In genomic region chrX:15310117-15310516, GRCh38 we compare ENCODE assay signal across 12 cellular contexts. TPM values are rescaled to one million over a fixed set of nuclear protein-coding genes. Genes with fewer than 3 reads are reported as not detected.
DNase-seq lines count a peak whose midpoint lies in the region; ATAC-seq and TF ChIP-seq lines count a peak whose summit lies in the region.
"Had no signal": no experiment of that assay in that cellular context is flagged by ENCODE, and none has a peak within 500 bp of the region (broad histone marks: within the 10 kb centered on the region; RNA-seq: fewer than 3 reads in every experiment).

No MANE protein-coding gene starts in this region.

- no peaks in the 10 kb centered on the region for H3K9me3 Mint-ChIP-seq in stimulated activated memory B cell treated with anti-CD40 and anti-IgM and Interleukin-4, amounts not matched to agents 10 μg/mL and 1 μg/mL and 100 μg/mL, for 72 hours

- no peaks in the 10 kb centered on the region for H3K27me3 Mint-ChIP-seq in stimulated activated memory B cell treated with anti-CD40 and anti-IgM and Interleukin-4, amounts not matched to agents 10 μg/mL and 1 μg/mL and 100 μg/mL, for 72 hours

- H3K36me3 Mint-ChIP-seq in stimulated activated memory B cell treated with anti-CD40 and anti-IgM and Interleukin-4, amounts not matched to agents 10 μg/mL and 1 μg/mL and 100 μg/mL, for 72 hours: no peaks in the 10 kb centered on the region

- no peaks in the 10 kb centered on the region for H3K4me1 Mint-ChIP-seq in stimulated activated memory B cell treated with anti-CD40 and anti-IgM and Interleukin-4, amounts not matched to agents 10 μg/mL and 1 μg/mL and 100 μg/mL, for 72 hours
- H3K4me1 Mint-ChIP-seq: naive B cell had no signal

- H3K27me3 ChIP-seq in lower lobe of right lung (ENCODE audit: low read depth) (no peaks in the 10 kb centered on the region), brain microvascular endothelial cell (replicated peaks) (no peaks in the 10 kb centered on the region)

- no peaks in the 10 kb centered on the region for H3K9me3 ChIP-seq in lower lobe of right lung

- intact Hi-C loops in lower lobe of right lung (cut with DNase I): no loop called here

- TF ChIP-seq CTCF in choroid plexus epithelial cell (conservative IDR thresholded peaks at IDR 0.05; ENCODE audit: low read depth, low read length) (no peak), lower lobe of right lung (IDR thresholded peaks at IDR 0.05) (no peak), brain microvascular endothelial cell (IDR thresholded peaks at IDR 0.05; ENCODE audit: low read depth, low read length, missing control alignments) (no peak)

- in situ Hi-C loops in brain microvascular endothelial cell (cut with HindIII; ENCODE audit: low pct_ligation_motif_present, low sequenced_read_pairs): no loop called here

- H3K36me3 ChIP-seq in lower lobe of right lung: no peaks in the 10 kb centered on the region
- H3K36me3 ChIP-seq in brain microvascular endothelial cell (replicated peaks): no peaks in the 10 kb centered on the region

- no peak overlapping the region for H3K4me3 Mint-ChIP-seq in stimulated activated memory B cell treated with anti-CD40 and anti-IgM and Interleukin-4, amounts not matched to agents 10 μg/mL and 1 μg/mL and 100 μg/mL, for 72 hours
- H3K4me3 Mint-ChIP-seq: naive B cell had no signal

- H3K27ac ChIP-seq in lower lobe of right lung (peak overlapping the region; percentile 58), brain microvascular endothelial cell (no peak overlapping the region)

- no peak overlapping the region for H3K4me3 ChIP-seq in choroid plexus epithelial cell (ENCODE audit: low read depth, low read length)
- H3K4me3 ChIP-seq in lower lobe of right lung: no peak overlapping the region
- H3K4me3 ChIP-seq in brain microvascular endothelial cell (ENCODE audit: low read depth, low read length): no peak overlapping the region

- DNase-seq in COLO829 (ENCODE audit: low spot score): peak; percentile 53
- peak; percentile 9 for DNase-seq in NCI-H1436 treated with DMSO at 0.1 percent for 48 hours (lab: John Stamatoyannopoulos, UW)
- peak; percentile 66 for DNase-seq in choroid plexus epithelial cell (ENCODE audit: low read depth)
- no peak for DNase-seq in lower lobe of right lung
- DNase-seq in activated T-cell treated with anti-CD3 and anti-CD28 coated beads, Interleukin-2, amount 50 U/mL, for 1 hour: no peak
- no peak for DNase-seq in brain microvascular endothelial cell
- DNase-seq: naive B cell, NCI-H1048 had no signal

- no peak overlapping the region for H3K27ac Mint-ChIP-seq in stimulated activated memory B cell treated with anti-CD40 and anti-IgM and Interleukin-4, amounts not matched to agents 10 μg/mL and 1 μg/mL and 100 μg/mL, for 72 hours
- H3K27ac Mint-ChIP-seq: naive B cell had no signal

- peaks cover 9% of the 10 kb centered on the region for H3K4me1 ChIP-seq in lower lobe of right lung

- peak; percentile 82 to 92 for ATAC-seq in lower lobe of right lung
- no peak for ATAC-seq in GM18909 (IDR thresholded peaks at IDR 0.05; ENCODE audit: poor library complexity, unreplicated experiment)
- ATAC-seq in stimulated activated memory B cell treated with anti-CD40 and anti-IgM and Interleukin-4, amounts not matched to agents 10 μg/mL and 1 μg/mL and 100 μg/mL, for 72 hours: no peak
- ATAC-seq: esophagus mucosa had no signal

RNA-seq across cellular contexts. Expression of gene ASB11, which starts 5.3 kb away (rescaled TPM):
- total RNA-seq in lower lobe of right lung: not detected
- total RNA-seq: esophagus mucosa; T-helper 2 cell treated with Interferon-gamma antibody and Interleukin-4, amounts not matched to agents 100 ng/mL and 5 ng/mL, for 36 hours had no signal

RNA-seq across cellular contexts. Expression of gene PIGA, which starts 25.2 kb away (rescaled TPM):
- 27.1 TPM for total RNA-seq in lower lobe of right lung

RNA-seq across cellular contexts. Expression of gene ASB9, which starts 40.2 kb away (rescaled TPM):
- 6.0 TPM for total RNA-seq in lower lobe of right lung

Comparison
In these comparisons a context has a peak if more than half of its experiments do, and no peak if none do; other contexts are left out.
1. DNase-seq: peak in COLO829 (single experiment), NCI-H1436 treated with DMSO at 0.1 percent for 48 hours (single experiment) and choroid plexus epithelial cell (single experiment); none in lower lobe of right lung (single experiment), activated T-cell treated with anti-CD3 and anti-CD28 coated beads, Interleukin-2, amount 50 U/mL, for 1 hour (single experiment) and brain microvascular endothelial cell (single experiment).
2. ATAC-seq: peak in lower lobe of right lung (2 of 2); none in GM18909 (single experiment) and stimulated activated memory B cell treated with anti-CD40 and anti-IgM and Interleukin-4, amounts not matched to agents 10 μg/mL and 1 μg/mL and 100 μg/mL, for 72 hours (single experiment).